1 cellular context compared by ENCODE assay signal in the genomic region with DNA sequence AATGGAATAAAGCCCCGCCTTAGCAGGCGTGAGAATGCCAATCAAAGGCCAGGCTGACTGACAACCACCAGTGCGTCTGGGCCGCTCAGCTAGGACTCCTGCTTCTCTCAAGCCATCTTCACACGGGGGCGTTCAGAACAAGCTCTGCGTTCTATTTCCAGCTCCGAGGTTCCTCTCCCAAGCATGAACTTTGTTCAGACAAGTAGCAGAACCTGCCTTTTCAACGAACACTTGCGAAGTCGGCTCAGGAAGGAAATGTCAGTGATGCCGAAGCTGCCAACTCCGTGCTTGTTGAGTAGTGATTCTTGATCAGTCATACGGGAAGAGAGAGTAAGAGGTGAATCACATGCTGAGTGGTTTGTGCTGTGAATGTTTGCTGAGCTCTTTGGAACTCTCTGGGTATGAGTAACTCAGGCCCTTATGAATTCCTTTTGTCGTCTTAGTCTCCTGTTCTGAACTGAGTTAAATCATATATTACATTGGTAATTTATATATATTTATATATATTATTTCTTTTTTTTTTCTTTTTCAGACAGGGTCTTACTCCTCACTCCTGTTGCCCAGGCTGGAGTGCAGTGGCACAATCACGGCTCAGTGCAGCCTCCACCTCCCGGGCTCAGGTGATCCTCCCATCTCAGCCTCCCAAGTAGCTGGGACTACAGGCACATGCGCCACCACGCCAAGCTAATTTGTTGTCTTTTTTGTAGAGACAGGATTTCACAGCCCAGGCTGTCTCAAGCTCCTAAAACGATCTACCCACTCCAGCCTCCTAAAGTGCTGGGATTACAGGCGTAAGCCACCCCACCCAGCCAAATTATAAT.
TF ChIP-seq lines count a peak whose summit lies in the region.

No MANE protein-coding gene starts in this region.

TF ChIP-seq in A549, 52 proteins besides CTCF, POLR2A, EP300 and RAD21 (continued from another document):
- TF ChIP-seq, protein P1, sequence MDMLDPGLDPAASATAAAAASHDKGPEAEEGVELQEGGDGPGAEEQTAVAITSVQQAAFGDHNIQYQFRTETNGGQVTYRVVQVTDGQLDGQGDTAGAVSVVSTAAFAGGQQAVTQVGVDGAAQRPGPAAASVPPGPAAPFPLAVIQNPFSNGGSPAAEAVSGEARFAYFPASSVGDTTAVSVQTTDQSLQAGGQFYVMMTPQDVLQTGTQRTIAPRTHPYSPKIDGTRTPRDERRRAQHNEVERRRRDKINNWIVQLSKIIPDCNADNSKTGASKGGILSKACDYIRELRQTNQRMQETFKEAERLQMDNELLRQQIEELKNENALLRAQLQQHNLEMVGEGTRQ (IDR thresholded peaks at IDR 0.05), result peak; percentile 35; the same call in 1 of the 2 replicates
TF ChIP-seq in A549: peak in this region for 6.
